ENCODE assay signal across 17 cellular contexts in the genomic region with DNA sequence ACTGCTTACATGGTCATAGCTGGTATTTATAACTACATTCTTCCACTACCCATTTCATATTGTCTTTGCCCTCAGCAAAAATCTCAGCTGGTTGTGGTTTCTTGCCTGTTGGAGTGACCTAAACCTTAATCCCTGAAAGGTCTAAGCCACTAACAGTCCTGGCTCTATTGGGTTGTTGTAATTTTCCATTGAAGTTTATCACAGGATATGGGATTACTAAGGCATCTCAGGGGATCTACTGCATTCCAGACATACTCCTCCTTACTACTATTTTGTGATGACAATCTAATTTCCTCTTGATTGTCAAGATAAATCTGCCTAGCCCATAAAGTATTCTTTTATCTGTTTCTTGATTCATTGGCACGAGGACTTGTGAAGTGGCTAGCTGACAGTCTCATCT. TPM values are rescaled to one million over a fixed set of nuclear protein-coding genes. Genes with fewer than 3 reads are reported as not detected.
DNase-seq lines count a peak whose midpoint lies in the region; ATAC-seq and TF ChIP-seq lines count a peak whose summit lies in the region.
"Had no signal": no experiment of that assay in that cellular context is flagged by ENCODE, and none has a peak within 500 bp of the region (broad histone marks: within the 10 kb centered on the region; RNA-seq: fewer than 3 reads in every experiment).

No MANE protein-coding gene starts in this region.

- H3K9me3 ChIP-seq in MM.1S (replicated peaks; ENCODE audit: insufficient read depth, low read length) = no peaks in the 10 kb centered on the region
- H3K9me3 ChIP-seq: adrenal gland, colonic mucosa, tibial artery had no signal

- H3K9me2 ChIP-seq in MM.1S (replicated peaks; ENCODE audit: insufficient read depth, low read length) = no peaks in the 10 kb centered on the region

- no peaks in the 10 kb centered on the region for H4K20me1 ChIP-seq in MM.1S (ENCODE audit: insufficient read depth, low read length)

- H3K4me3 Mint-ChIP-seq in chondrocyte (ENCODE audit: unreplicated experiment) (no peak overlapping the region), mesothelial cell of epicardium (no peak overlapping the region)
- H3K4me3 Mint-ChIP-seq: activated CD4-positive, alpha-beta memory T cell treated with anti-CD3 and anti-CD28 coated beads for 36 hours; activated T-cell treated with anti-CD3 and anti-CD28 coated beads, Interleukin-2, amount 50 U/mL, for 72 hours had no signal

- no peaks in the 10 kb centered on the region for H3K36me3 Mint-ChIP-seq in chondrocyte (ENCODE audit: low read depth)
- H3K36me3 Mint-ChIP-seq in mesothelial cell of epicardium = no peaks in the 10 kb centered on the region

- H3K27ac Mint-ChIP-seq in chondrocyte (ENCODE audit: unreplicated experiment) (peak overlapping the region; percentile 2), mesothelial cell of epicardium (peak overlapping the region; percentile 64)
- H3K27ac Mint-ChIP-seq: activated T-cell treated with anti-CD3 and anti-CD28 coated beads, Interleukin-2, amount 50 U/mL, for 72 hours had no signal

- H3K4me2 ChIP-seq in MM.1S (ENCODE audit: low read depth, low read length) = no peak overlapping the region

- peak; percentile 55 for DNase-seq in AG20443 (ENCODE audit: low spot score)
- DNase-seq in LoVo (ENCODE audit: low spot score) = peak; percentile 22
- DNase-seq in chondrocyte (ENCODE audit: low spot score) = no peak
- DNase-seq in mesothelial cell of epicardium (ENCODE audit: low spot score in 2 of 2, unreplicated experiment in 2 of 2) = no peak
- DNase-seq in occipital lobe (lab: John Stamatoyannopoulos, UW) = no peak
- DNase-seq in MM.1S = no peak
- DNase-seq: activated CD4-positive, alpha-beta memory T cell treated with anti-CD3 and anti-CD28 coated beads for 36 hours; activated T-cell treated with anti-CD3 and anti-CD28 coated beads, Interleukin-2, amount 50 U/mL, for 72 hours; adrenal gland; colonic mucosa; KBM-7; NCI-H1436; NCI-H345; stimulated activated CD4-positive, alpha-beta T cell treated with anti-CD3 and anti-CD28 coated beads, Interleukin-4, amount 100 ng/mL, for 4 hours; tibial artery had no signal

- H3K27me3 ChIP-seq in MM.1S (replicated peaks; ENCODE audit: insufficient read depth, low read length) = no peaks in the 10 kb centered on the region
- H3K27me3 ChIP-seq: adrenal gland, colonic mucosa, tibial artery had no signal

- ATAC-seq in GM18498 (IDR thresholded peaks at IDR 0.05; ENCODE audit: unreplicated experiment) = no peak
- ATAC-seq in HG03571 (IDR thresholded peaks at IDR 0.05; ENCODE audit: unreplicated experiment) = no peak
- ATAC-seq: activated T-cell treated with anti-CD3 and anti-CD28 coated beads, Interleukin-2, amount 50 U/mL, for 72 hours had no signal

- H3K36me3 ChIP-seq in MM.1S (replicated peaks; ENCODE audit: insufficient read depth, low read length) = no peaks in the 10 kb centered on the region
- H3K36me3 ChIP-seq: adrenal gland, colonic mucosa, tibial artery had no signal

- H3K9me3 Mint-ChIP-seq in chondrocyte (ENCODE audit: low read depth) (no peaks in the 10 kb centered on the region), mesothelial cell of epicardium (no peaks in the 10 kb centered on the region)
- H3K9me3 Mint-ChIP-seq: activated CD4-positive, alpha-beta memory T cell treated with anti-CD3 and anti-CD28 coated beads for 36 hours; activated T-cell treated with anti-CD3 and anti-CD28 coated beads, Interleukin-2, amount 50 U/mL, for 72 hours had no signal

- H3K27me3 Mint-ChIP-seq in chondrocyte (ENCODE audit: low read depth) (no peaks in the 10 kb centered on the region), mesothelial cell of epicardium (ENCODE audit: low read depth) (no peaks in the 10 kb centered on the region)
- H3K27me3 Mint-ChIP-seq: activated CD4-positive, alpha-beta memory T cell treated with anti-CD3 and anti-CD28 coated beads for 36 hours had no signal

- H3K79me2 ChIP-seq in MM.1S (ENCODE audit: low read length) = no peaks in the 10 kb centered on the region

- H3K4me1 Mint-ChIP-seq in chondrocyte (ENCODE audit: low read depth) = peaks cover 10% of the 10 kb centered on the region
- peaks cover 8% of the 10 kb centered on the region for H3K4me1 Mint-ChIP-seq in mesothelial cell of epicardium

- H3K9ac ChIP-seq in MM.1S (ENCODE audit: low read length) = no peak overlapping the region

- no peak overlapping the region for H3K27ac ChIP-seq in MM.1S (ENCODE audit: low read length)
- H3K27ac ChIP-seq: adrenal gland, colonic mucosa, tibial artery had no signal

- no peak overlapping the region for H3K4me3 ChIP-seq in MM.1S (ENCODE audit: low read length)
- H3K4me3 ChIP-seq: adrenal gland, colonic mucosa, tibial artery had no signal

- H3F3A ChIP-seq in MM.1S (ENCODE audit: insufficient read depth, low read length) = no peaks in the 10 kb centered on the region

- TF ChIP-seq CTCF in chondrocyte (IDR thresholded peaks at IDR 0.05) = no peak
- no peak for TF ChIP-seq CTCF in mesothelial cell of epicardium (IDR thresholded peaks at IDR 0.05; ENCODE audit: unreplicated experiment)
- TF ChIP-seq CTCF in MM.1S (IDR thresholded peaks at IDR 0.05; ENCODE audit: low read length) = no peak

- H2AFZ ChIP-seq in MM.1S (ENCODE audit: low read length) = no peak overlapping the region

- 0 out of 2 replicates have a peak, but pooled peaks cover 3% of the 10 kb centered on the region for H3K4me1 ChIP-seq in MM.1S (ENCODE audit: low read length)
- H3K4me1 ChIP-seq: adrenal gland, colonic mucosa, tibial artery had no signal

RNA-seq across cellular contexts. Expression of a gene that starts 6.2 kb away (rescaled TPM):
- total RNA-seq in chondrocyte (272 to 365 TPM (median 279 TPM) in 3 replicates), mesothelial cell of epicardium (162 to 164 TPM (median 163 TPM) in 3 replicates), occipital lobe (57.2 TPM)

RNA-seq across cellular contexts. Expression of a gene that starts 23.9 kb away (rescaled TPM):
- 729 to 861 TPM (median 741 TPM) in 3 replicates for total RNA-seq in chondrocyte
- total RNA-seq in mesothelial cell of epicardium = 1,479 to 1,578 TPM (median 1,522 TPM) in 3 replicates
- total RNA-seq in occipital lobe = 1,436 TPM

Comparison
In these comparisons a context has a peak if more than half of its experiments do, and no peak if none do; other contexts are left out.
1. DNase-seq: peak in AG20443 (single experiment) and LoVo (single experiment); none in chondrocyte (single experiment), mesothelial cell of epicardium (0 of 2), occipital lobe (single experiment) and MM.1S (single experiment).